29 cellular contexts compared by ENCODE assay signal in genomic region chr6:145115638-145116037, GRCh38.
"Had no signal": no experiment of that assay in that cellular context is flagged by ENCODE, and none has a peak within 500 bp of the region (broad histone marks: within the 10 kb centered on the region; RNA-seq: fewer than 3 reads in every experiment).

No MANE protein-coding gene starts in this region.

- ATAC-seq: effector memory CD8-positive, alpha-beta T cell; esophagus mucosa; gastrocnemius medialis; gastroesophageal sphincter; heart left ventricle; heart right ventricle had no signal

- H3K27me3 ChIP-seq: colonic mucosa, dorsolateral prefrontal cortex, esophagus muscularis mucosa, esophagus squamous epithelium, foreskin keratinocyte, gastrocnemius medialis, gastroesophageal sphincter, heart left ventricle, heart right ventricle had no signal

- H3K4me3 ChIP-seq: colonic mucosa, coronary artery, dorsolateral prefrontal cortex, esophagus muscularis mucosa, esophagus squamous epithelium, gastrocnemius medialis, gastroesophageal sphincter, heart left ventricle, heart right ventricle had no signal

- H3K4me1 Mint-ChIP-seq: endodermal cell had no signal

- H3K27ac Mint-ChIP-seq: dendritic cell treated with granulocyte-macrophage colony-stimulating factor and Interleukin-4, amounts not matched to agents 40 ng/mL and 50 ng/mL, for 4 days; effector memory CD8-positive, alpha-beta T cell; endodermal cell had no signal

- H3K27ac ChIP-seq: colonic mucosa, coronary artery, dorsolateral prefrontal cortex, epithelial cell of prostate, esophagus muscularis mucosa, esophagus squamous epithelium, foreskin keratinocyte, gastrocnemius medialis, gastroesophageal sphincter, heart left ventricle, heart right ventricle had no signal

- H3K27me3 Mint-ChIP-seq: dendritic cell treated with granulocyte-macrophage colony-stimulating factor and Interleukin-4, amounts not matched to agents 40 ng/mL and 50 ng/mL, for 4 days had no signal

- H3K9me3 ChIP-seq: colonic mucosa, esophagus muscularis mucosa, esophagus squamous epithelium, gastrocnemius medialis, gastroesophageal sphincter, heart left ventricle, heart right ventricle had no signal

- H3K4me1 ChIP-seq: colonic mucosa, esophagus muscularis mucosa, gastrocnemius medialis, gastroesophageal sphincter, heart left ventricle had no signal

- H3K9me3 Mint-ChIP-seq: dendritic cell treated with granulocyte-macrophage colony-stimulating factor and Interleukin-4, amounts not matched to agents 40 ng/mL and 50 ng/mL, for 4 days; effector memory CD8-positive, alpha-beta T cell had no signal

- H3K4me3 Mint-ChIP-seq: dendritic cell treated with granulocyte-macrophage colony-stimulating factor and Interleukin-4, amounts not matched to agents 40 ng/mL and 50 ng/mL, for 4 days; effector memory CD8-positive, alpha-beta T cell; endodermal cell had no signal

- DNase-seq: colonic mucosa; cortex of kidney; dermis blood vessel endothelial cell; dorsolateral prefrontal cortex; effector CD4-positive, alpha-beta T cell; effector CD8-positive, alpha-beta T cell; effector memory CD4-positive, alpha-beta T cell; effector memory CD8-positive, alpha-beta T cell; endodermal cell; erythroblast; esophagus squamous epithelium; foreskin fibroblast; foreskin keratinocyte; foreskin melanocyte; gastrocnemius medialis; glutamatergic neuron; head of caudate nucleus; heart left ventricle; heart right ventricle had no signal

- H3K36me3 ChIP-seq: colonic mucosa, esophagus muscularis mucosa, esophagus squamous epithelium, gastrocnemius medialis, gastroesophageal sphincter, heart left ventricle, heart right ventricle had no signal

- FAIRE-seq: colon, endometrium, endothelial cell of umbilical vein, frontal cortex had no signal
